21 cellular contexts compared by ENCODE assay signal in the genomic region with DNA sequence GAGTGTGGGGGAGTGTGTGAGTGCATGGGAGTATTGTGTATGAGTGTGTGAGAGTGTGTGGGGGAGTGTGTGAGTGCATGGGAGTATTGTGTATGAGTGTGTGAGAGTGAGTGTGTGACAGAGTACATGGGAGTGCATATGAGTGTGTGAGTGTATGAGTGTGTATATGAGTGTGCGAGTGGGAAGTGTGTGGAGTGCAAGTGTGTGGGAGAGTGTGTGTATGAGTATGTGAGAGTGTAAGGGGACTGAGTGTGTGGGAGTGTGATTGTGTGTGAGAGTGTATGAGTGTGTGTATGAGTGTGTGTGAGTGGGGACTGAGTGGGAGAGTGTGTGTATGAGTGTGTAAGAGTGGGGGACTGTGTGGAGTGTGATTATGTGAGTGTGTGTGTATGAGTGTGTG. TPM values are rescaled to one million over a fixed set of nuclear protein-coding genes. Genes with fewer than 3 reads are reported as not detected.
"Had no signal": no experiment of that assay in that cellular context is flagged by ENCODE, and none has a peak within 500 bp of the region (broad histone marks: within the 10 kb centered on the region; RNA-seq: fewer than 3 reads in every experiment).

No MANE protein-coding gene starts in this region.

- H3K36me3 ChIP-seq: esophagus squamous epithelium, lower lobe of right lung, upper lobe of left lung had no signal

- H3K9me3 ChIP-seq: esophagus squamous epithelium, lower lobe of right lung, upper lobe of left lung had no signal

- H3K4me3 ChIP-seq: esophagus squamous epithelium, lower lobe of right lung, skin epidermis, upper lobe of left lung had no signal

- H3K27ac ChIP-seq: lower lobe of right lung, skin epidermis, upper lobe of left lung had no signal

- H3K9me3 Mint-ChIP-seq: activated CD4-positive, alpha-beta T cell treated with anti-CD3 and anti-CD28 coated beads, Interleukin-2, amount 10 ng/mL, durations not matched to agents 24 days and 14 days; activated T-cell treated with anti-CD3 and anti-CD28 coated beads, Interleukin-2, amount 50 U/mL, for 24 hours; activated T-helper 2 cell treated with anti-CD3 and anti-CD28 coated beads, Interferon-gamma antibody, Interleukin-2, Interleukin-4, amounts not matched to agents 10 μg/mL and 5 μg/mL and 100 μg/mL, durations not matched to agents 14 hours and 24 hours and 36 hours; dendritic cell treated with granulocyte-macrophage colony-stimulating factor and Interleukin-4, amounts not matched to agents 40 ng/mL and 50 ng/mL, for 4 days; natural killer cell treated with Interleukin-12 subunit alpha and Interleukin-12 subunit beta and Interleukin-15 and Interleukin-18, amount 100 ng/mL, for 72 hours; stimulated activated naive CD8-positive, alpha-beta T cell treated with anti-CD3 and anti-CD28 coated beads, Interleukin-15, Interleukin-2, amounts not matched to agents 100 ng/mL and 50 ng/mL, for 24 hours; T-cell had no signal

- H3K27ac Mint-ChIP-seq: activated CD4-positive, alpha-beta T cell treated with anti-CD3 and anti-CD28 coated beads, Interleukin-2, amount 10 ng/mL, durations not matched to agents 24 days and 14 days; activated CD8-positive, alpha-beta T cell treated with anti-CD3 and anti-CD28 coated beads, Interleukin-2, amount 10 ng/mL, durations not matched to agents 7 days and 5 days; activated T-cell treated with anti-CD3 and anti-CD28 coated beads, Interleukin-2, amount 50 U/mL, for 24 hours; activated T-helper 2 cell treated with anti-CD3 and anti-CD28 coated beads, Interferon-gamma antibody, Interleukin-2, Interleukin-4, amounts not matched to agents 10 μg/mL and 5 μg/mL and 100 μg/mL, durations not matched to agents 14 hours and 24 hours and 36 hours; dendritic cell treated with granulocyte-macrophage colony-stimulating factor and Interleukin-4, amounts not matched to agents 40 ng/mL and 50 ng/mL, for 4 days; natural killer cell treated with Interleukin-12 subunit alpha and Interleukin-12 subunit beta and Interleukin-15 and Interleukin-18, amount 100 ng/mL, for 72 hours; stimulated activated naive CD8-positive, alpha-beta T cell treated with anti-CD3 and anti-CD28 coated beads, Interleukin-15, Interleukin-2, amounts not matched to agents 100 ng/mL and 50 ng/mL, for 24 hours; T-cell had no signal

- H3K27me3 Mint-ChIP-seq: activated CD4-positive, alpha-beta T cell treated with anti-CD3 and anti-CD28 coated beads, Interleukin-2, amount 10 ng/mL, durations not matched to agents 24 days and 14 days; stimulated activated naive CD8-positive, alpha-beta T cell treated with anti-CD3 and anti-CD28 coated beads, Interleukin-15, Interleukin-2, amounts not matched to agents 100 ng/mL and 50 ng/mL, for 24 hours had no signal

- H3K27me3 ChIP-seq: esophagus squamous epithelium, upper lobe of left lung had no signal

- H3K36me3 Mint-ChIP-seq: natural killer cell treated with Interleukin-12 subunit alpha and Interleukin-12 subunit beta and Interleukin-15 and Interleukin-18, amount 100 ng/mL, for 72 hours; T-cell had no signal

- H3K4me1 Mint-ChIP-seq: activated CD4-positive, alpha-beta T cell treated with anti-CD3 and anti-CD28 coated beads, Interleukin-2, amount 10 ng/mL, durations not matched to agents 24 days and 14 days; T-cell had no signal

- DNase-seq: activated CD4-positive, alpha-beta T cell treated with anti-CD3 and anti-CD28 coated beads, Interleukin-2, amount 10 ng/mL, durations not matched to agents 24 days and 14 days; activated CD8-positive, alpha-beta T cell treated with anti-CD3 and anti-CD28 coated beads, Interleukin-2, amount 10 ng/mL, durations not matched to agents 7 days and 5 days; activated naive CD4-positive, alpha-beta T cell treated with Interleukin-2 at 50 U/mL for 16 hours; activated T-cell treated with anti-CD3 and anti-CD28 coated beads, Interleukin-2, amount 50 U/mL, for 24 hours; aorta; effector CD8-positive, alpha-beta T cell; esophagus squamous epithelium; left colon; lower lobe of right lung; stimulated activated CD4-positive, alpha-beta T cell treated with anti-CD3 and anti-CD28 coated beads, Interleukin-15, amount 100 ng/mL, for 24 hours; stimulated activated CD4-positive, alpha-beta T cell treated with anti-CD3 and anti-CD28 coated beads, Interleukin-2, amount 100 ng/mL, for 48 hours; T-cell; upper lobe of left lung had no signal

- H3K4me3 Mint-ChIP-seq: activated CD4-positive, alpha-beta T cell treated with anti-CD3 and anti-CD28 coated beads, Interleukin-2, amount 10 ng/mL, durations not matched to agents 24 days and 14 days; activated CD8-positive, alpha-beta T cell treated with anti-CD3 and anti-CD28 coated beads, Interleukin-2, amount 10 ng/mL, durations not matched to agents 7 days and 5 days; activated T-cell treated with anti-CD3 and anti-CD28 coated beads, Interleukin-2, amount 50 U/mL, for 24 hours; dendritic cell treated with granulocyte-macrophage colony-stimulating factor and Interleukin-4, amounts not matched to agents 40 ng/mL and 50 ng/mL, for 4 days; natural killer cell treated with Interleukin-12 subunit alpha and Interleukin-12 subunit beta and Interleukin-15 and Interleukin-18, amount 100 ng/mL, for 72 hours; stimulated activated naive CD8-positive, alpha-beta T cell treated with anti-CD3 and anti-CD28 coated beads, Interleukin-15, Interleukin-2, amounts not matched to agents 100 ng/mL and 50 ng/mL, for 24 hours; T-cell had no signal

- H3K4me1 ChIP-seq: lower lobe of right lung, upper lobe of left lung had no signal

- FAIRE-seq: endothelial cell of umbilical vein, islet of Langerhans had no signal

- ATAC-seq: activated CD8-positive, alpha-beta T cell treated with anti-CD3 and anti-CD28 coated beads, Interleukin-2, amount 10 ng/mL, durations not matched to agents 7 days and 5 days; left colon; natural killer cell treated with Interleukin-12 subunit alpha and Interleukin-12 subunit beta and Interleukin-15 and Interleukin-18, amount 100 ng/mL, for 72 hours; T-cell had no signal

RNA-seq across cellular contexts. Expression of a gene that starts 40.7 kb away (rescaled TPM):
- total RNA-seq: activated CD4-positive, alpha-beta T cell treated with anti-CD3 and anti-CD28 coated beads, Interleukin-2, amount 10 ng/mL, durations not matched to agents 24 days and 14 days; activated CD8-positive, alpha-beta T cell treated with anti-CD3 and anti-CD28 coated beads, Interleukin-2, amount 10 ng/mL, durations not matched to agents 7 days and 5 days; activated T-helper 2 cell treated with anti-CD3 and anti-CD28 coated beads, Interferon-gamma antibody, Interleukin-2, Interleukin-4, amounts not matched to agents 10 μg/mL and 5 μg/mL and 100 μg/mL, durations not matched to agents 14 hours and 24 hours and 36 hours; endothelial cell of umbilical vein; natural killer cell treated with Interleukin-12 subunit alpha and Interleukin-12 subunit beta and Interleukin-15 and Interleukin-18, amount 100 ng/mL, for 72 hours; occipital lobe; T-cell had no signal
- polyA plus RNA-seq: endothelial cell of umbilical vein had no signal
